In genomic region chr1:214439352-214440119, GRCh38 we compare ENCODE assay signal across 9 cellular contexts.
DNase-seq lines count a peak whose midpoint lies in the region; ATAC-seq and TF ChIP-seq lines count a peak whose summit lies in the region.
"Had no signal": no experiment of that assay in that cellular context is flagged by ENCODE, and none has a peak within 500 bp of the region (broad histone marks: within the 10 kb centered on the region; RNA-seq: fewer than 3 reads in every experiment).

No MANE protein-coding gene starts in this region.

- H3K4me3 ChIP-seq in CD4-positive, alpha-beta memory T cell (ENCODE audit: low read length in 2 of 2): peak overlapping the region in 1 of 2 donors; percentile 35
- peak overlapping the region; percentile 35 for H3K4me3 ChIP-seq in left ventricle myocardium inferior

- H3K27ac Mint-ChIP-seq in CD4-positive, alpha-beta memory T cell: peak overlapping the region in 6 of 7 donors; percentile 25 to 86 (median 48)
- H3K27ac Mint-ChIP-seq in activated CD8-positive, alpha-beta T cell treated with anti-CD3 and anti-CD28 coated beads for 36 hours: peak overlapping the region; percentile 90
- H3K27ac Mint-ChIP-seq: memory B cell had no signal

- H3K4me3 Mint-ChIP-seq in CD4-positive, alpha-beta memory T cell: peak overlapping the region; percentile 36 to 77 (median 66)
- peak overlapping the region; percentile 67 for H3K4me3 Mint-ChIP-seq in activated CD8-positive, alpha-beta T cell treated with anti-CD3 and anti-CD28 coated beads for 36 hours
- H3K4me3 Mint-ChIP-seq: memory B cell had no signal

- POLR2A ChIA-PET in CD4-positive, alpha-beta memory T cell (lab: Charles Lee; ENCODE audit: partially characterized antibody): interaction anchor here (1.8 kb wide), 1 partner anchor 12 kb away, joined by 5 read pairs; no protein-coding TSS in a partner anchor
- POLR2A ChIA-PET in activated CD8-positive, alpha-beta T cell treated with anti-CD3 and anti-CD28 coated beads for 36 hours (lab: Charles Lee): interaction anchor here (1.0 kb wide), 1 partner anchor 12 kb away, joined by 7 read pairs; no protein-coding TSS in a partner anchor

- H3K27ac ChIP-seq in CD4-positive, alpha-beta memory T cell (ENCODE audit: low read depth, low read length): no peak overlapping the region
- H3K27ac ChIP-seq in left ventricle myocardium inferior (replicated peaks): peak overlapping the region; percentile 49

- no peaks in the 10 kb centered on the region for H3K9me3 ChIP-seq in CD4-positive, alpha-beta memory T cell (ENCODE audit: control insufficient read depth in 1 of 2, low read length in 2 of 2)
- H3K9me3 ChIP-seq in left ventricle myocardium inferior (replicated peaks): no peaks in the 10 kb centered on the region

- intact Hi-C loops in CD4-positive, alpha-beta memory T cell (cut with micrococcal nuclease): no loop called here
- intact Hi-C loops in activated CD8-positive, alpha-beta T cell treated with anti-CD3 and anti-CD28 coated beads for 36 hours (cut with micrococcal nuclease): no loop called here
- intact Hi-C loops in left ventricle myocardium inferior (cut with micrococcal nuclease): no loop called here

- no peaks in the 10 kb centered on the region for H3K36me3 ChIP-seq in CD4-positive, alpha-beta memory T cell (ENCODE audit: insufficient read depth, low read length)
- H3K36me3 ChIP-seq in left ventricle myocardium inferior: no peaks in the 10 kb centered on the region

- ATAC-seq in GM19023 (IDR thresholded peaks at IDR 0.05; ENCODE audit: unreplicated experiment) (peak; percentile 90), HG03066 (IDR thresholded peaks at IDR 0.05; ENCODE audit: low read depth, unreplicated experiment) (peak; percentile 90)
- ATAC-seq in activated CD8-positive, alpha-beta T cell treated with anti-CD3 and anti-CD28 coated beads for 36 hours: peak; percentile 89

- peak in 4 of 5 donors; percentile 4 to 40 (median 15) for DNase-seq in CD4-positive, alpha-beta memory T cell
- DNase-seq in NCI-H2107 treated with DMSO at 0.1 percent for 48 hours (lab: John Stamatoyannopoulos, UW; ENCODE audit: unreplicated experiment) (peak; percentile 97), left ventricle myocardium inferior (no peak), cortex of kidney (lab: John Stamatoyannopoulos, UW) (no peak)
- peak; percentile 72 for DNase-seq in activated CD8-positive, alpha-beta T cell treated with anti-CD3 and anti-CD28 coated beads for 36 hours
- DNase-seq in stimulated activated CD4-positive, alpha-beta T cell treated with anti-CD3 and anti-CD28 coated beads, Interleukin-1b, Interleukin-23, amount 100 ng/mL, for 48 hours: peak; percentile 75

- H3K27me3 Mint-ChIP-seq in CD4-positive, alpha-beta memory T cell: peaks cover 0 to 6% of the 10 kb centered on the region in 2 donors
- H3K27me3 Mint-ChIP-seq in activated CD8-positive, alpha-beta T cell treated with anti-CD3 and anti-CD28 coated beads for 36 hours: peaks cover 4% of the 10 kb centered on the region

- H3K27me3 ChIP-seq in CD4-positive, alpha-beta memory T cell (ENCODE audit: insufficient read depth, low read length): no peaks in the 10 kb centered on the region
- H3K27me3 ChIP-seq in left ventricle myocardium inferior (ENCODE audit: low read depth): no peaks in the 10 kb centered on the region

- no peaks in the 10 kb centered on the region for H3K36me3 Mint-ChIP-seq in CD4-positive, alpha-beta memory T cell
- H3K36me3 Mint-ChIP-seq in activated CD8-positive, alpha-beta T cell treated with anti-CD3 and anti-CD28 coated beads for 36 hours (ENCODE audit: low read depth): no peaks in the 10 kb centered on the region
- H3K36me3 Mint-ChIP-seq: memory B cell had no signal

- no peaks in the 10 kb centered on the region for H3K9me3 Mint-ChIP-seq in CD4-positive, alpha-beta memory T cell
- H3K9me3 Mint-ChIP-seq in activated CD8-positive, alpha-beta T cell treated with anti-CD3 and anti-CD28 coated beads for 36 hours: no peaks in the 10 kb centered on the region
- H3K9me3 Mint-ChIP-seq: memory B cell had no signal

- H3K4me1 Mint-ChIP-seq in CD4-positive, alpha-beta memory T cell: peaks cover 16 to 42% (median 32%) of the 10 kb centered on the region in 4 donors
- H3K4me1 Mint-ChIP-seq in activated CD8-positive, alpha-beta T cell treated with anti-CD3 and anti-CD28 coated beads for 36 hours (ENCODE audit: low read depth): peaks cover 40% of the 10 kb centered on the region

- no peak for TF ChIP-seq CTCF in activated CD8-positive, alpha-beta T cell treated with anti-CD3 and anti-CD28 coated beads for 36 hours (IDR thresholded peaks at IDR 0.05)
- no peak for TF ChIP-seq CTCF in left ventricle myocardium inferior (IDR thresholded peaks at IDR 0.05; ENCODE audit: borderline replicate concordance)

- CTCF ChIA-PET in CD4-positive, alpha-beta memory T cell (lab: Charles Lee; ENCODE audit: partially characterized antibody): interaction anchor here (1.1 to 1.2 kb wide), 2 partner anchors 106 to 178 kb away, joined by 3 to 4 read pairs; no protein-coding TSS in a partner anchor
- CTCF ChIA-PET in activated CD8-positive, alpha-beta T cell treated with anti-CD3 and anti-CD28 coated beads for 36 hours (lab: Charles Lee): interaction anchor here (1.1 to 2.0 kb wide), 2 partner anchors 10 to 146 kb away, joined by 3 to 6 read pairs; no protein-coding TSS in a partner anchor

- H3K4me1 ChIP-seq in CD4-positive, alpha-beta memory T cell (ENCODE audit: insufficient read depth, low read length): peaks cover 24% of the 10 kb centered on the region
- H3K4me1 ChIP-seq in left ventricle myocardium inferior: peaks cover 47% of the 10 kb centered on the region

Comparison
In these comparisons a context has a peak if more than half of its experiments do, and no peak if none do; other contexts are left out.
1. DNase-seq: peak in CD4-positive, alpha-beta memory T cell (4 of 5), NCI-H2107 treated with DMSO at 0.1 percent for 48 hours (single experiment), activated CD8-positive, alpha-beta T cell treated with anti-CD3 and anti-CD28 coated beads for 36 hours (single experiment) and stimulated activated CD4-positive, alpha-beta T cell treated with anti-CD3 and anti-CD28 coated beads, Interleukin-1b, Interleukin-23, amount 100 ng/mL, for 48 hours (single experiment); none in left ventricle myocardium inferior (single experiment) and cortex of kidney (single experiment).
2. Peak in every context shown above with its lines, with median percentiles within 50 percentile points of each other: ATAC-seq.